9 cellular contexts compared by ENCODE assay signal in genomic region chr7:149414745-149415390, GRCh38. TPM values are rescaled to one million over a fixed set of nuclear protein-coding genes. Genes with fewer than 3 reads are reported as not detected.
DNase-seq lines count a peak whose midpoint lies in the region; ATAC-seq, FAIRE-seq and TF ChIP-seq lines count a peak whose summit lies in the region.
"Had no signal": no experiment of that assay in that cellular context is flagged by ENCODE, and none has a peak within 500 bp of the region (broad histone marks: within the 10 kb centered on the region; RNA-seq: fewer than 3 reads in every experiment).

No MANE protein-coding gene starts in this region.

- in situ Hi-C loops in KBM-7 (cut with MboI; ENCODE audit: low pct_unique_long_range_greater_than_20kb, low sequenced_read_pairs), result no loop called here

- no peak for FAIRE-seq in kidney (lab: Jason Lieb, UNC)

- H3K36me3 ChIP-seq in kidney (ENCODE audit: control insufficient read depth in 1 of 2, insufficient read depth in 2 of 2, low read length in 2 of 2) (no peaks in the 10 kb centered on the region), OCI-LY7 (ENCODE audit: insufficient read depth, low read length) (no peaks in the 10 kb centered on the region)

- H3K9me2 ChIP-seq in OCI-LY7 (ENCODE audit: insufficient read depth, low read length), result no peaks in the 10 kb centered on the region

- CTCF ChIA-PET in activated CD4-positive, alpha-beta memory T cell treated with anti-CD3 and anti-CD28 coated beads for 36 hours (lab: Charles Lee), result interaction anchor here (0.6 to 2.9 kb wide), 2 partner anchors 8 to 68 kb away, joined by 3 to 12 read pairs; no protein-coding TSS in a partner anchor
- CTCF ChIA-PET in activated CD4-positive, alpha-beta memory T cell treated with anti-CD3 and anti-CD28 coated beads, Interleukin-2, amount 10 ng/mL, durations not matched to agents 7 days and 5 days (lab: Charles Lee), result interaction anchor here (1.5 kb wide), 1 partner anchor 8 kb away, joined by 5 read pairs; no protein-coding TSS in a partner anchor
- CTCF ChIA-PET in OCI-LY7 (lab: Charles Lee; ENCODE audit: unreplicated experiment), result no interaction called here

- H3K4me3 Mint-ChIP-seq in activated CD4-positive, alpha-beta memory T cell treated with anti-CD3 and anti-CD28 coated beads for 36 hours, result peak overlapping the region; percentile 5
- no peak overlapping the region for H3K4me3 Mint-ChIP-seq in activated CD4-positive, alpha-beta memory T cell treated with anti-CD3 and anti-CD28 coated beads, Interleukin-2, amount 10 ng/mL, durations not matched to agents 7 days and 5 days
- peak overlapping the region; percentile 57 for H3K4me3 Mint-ChIP-seq in central memory CD8-positive, alpha-beta T cell

- peaks cover 30% of the 10 kb centered on the region for H3K27me3 Mint-ChIP-seq in activated CD4-positive, alpha-beta memory T cell treated with anti-CD3 and anti-CD28 coated beads for 36 hours
- peaks cover 33% of the 10 kb centered on the region for H3K27me3 Mint-ChIP-seq in activated CD4-positive, alpha-beta memory T cell treated with anti-CD3 and anti-CD28 coated beads, Interleukin-2, amount 10 ng/mL, durations not matched to agents 7 days and 5 days
- peaks cover 57% of the 10 kb centered on the region for H3K27me3 Mint-ChIP-seq in central memory CD8-positive, alpha-beta T cell

- POLR2A ChIA-PET in activated CD4-positive, alpha-beta memory T cell treated with anti-CD3 and anti-CD28 coated beads for 36 hours (lab: Charles Lee), result no interaction called here
- POLR2A ChIA-PET in activated CD4-positive, alpha-beta memory T cell treated with anti-CD3 and anti-CD28 coated beads, Interleukin-2, amount 10 ng/mL, durations not matched to agents 7 days and 5 days (lab: Charles Lee), result no interaction called here
- POLR2A ChIA-PET in OCI-LY7 (lab: Charles Lee), result no interaction called here

- TF ChIP-seq CTCF in kidney (IDR thresholded peaks at IDR 0.05; ENCODE audit: borderline replicate concordance, extremely low read depth, insufficient read depth) (no peak), OCI-LY7 (conservative IDR thresholded peaks at IDR 0.05; ENCODE audit: low read length) (no peak)

- H3K79me2 ChIP-seq in OCI-LY7 (ENCODE audit: insufficient read depth, low read depth, low read length), result no peaks in the 10 kb centered on the region

- H3K9me3 Mint-ChIP-seq in activated CD4-positive, alpha-beta memory T cell treated with anti-CD3 and anti-CD28 coated beads for 36 hours, result no peaks in the 10 kb centered on the region
- no peaks in the 10 kb centered on the region for H3K9me3 Mint-ChIP-seq in activated CD4-positive, alpha-beta memory T cell treated with anti-CD3 and anti-CD28 coated beads, Interleukin-2, amount 10 ng/mL, durations not matched to agents 7 days and 5 days
- no peaks in the 10 kb centered on the region for H3K9me3 Mint-ChIP-seq in central memory CD8-positive, alpha-beta T cell

- H3K4me1 ChIP-seq in kidney (ENCODE audit: control insufficient read depth in 1 of 2, insufficient read depth in 1 of 2, low read depth in 1 of 2, low read length in 2 of 2), result peaks cover 0 to 2% of the 10 kb centered on the region in 2 donors
- H3K4me1 ChIP-seq in OCI-LY7 (ENCODE audit: insufficient read depth, low read length, poor library complexity, severe bottlenecking), result no peaks in the 10 kb centered on the region

- intact Hi-C loops in activated CD4-positive, alpha-beta memory T cell treated with anti-CD3 and anti-CD28 coated beads for 36 hours (cut with micrococcal nuclease), result no loop called here
- intact Hi-C loops in kidney (cut with DNase I) (no loop called here), OCI-LY7 (cut with micrococcal nuclease; ENCODE audit: unreplicated experiment) (no loop called here)

- DNase-seq in activated CD4-positive, alpha-beta memory T cell treated with anti-CD3 and anti-CD28 coated beads for 36 hours, result peak; percentile 53
- DNase-seq in activated CD4-positive, alpha-beta memory T cell treated with anti-CD3 and anti-CD28 coated beads, Interleukin-2, amount 10 ng/mL, durations not matched to agents 7 days and 5 days, result no peak
- DNase-seq in central memory CD8-positive, alpha-beta T cell (ENCODE audit: low spot score in 2 of 2), result peak in 1 of 2 donors; percentile 25
- DNase-seq in kidney, result peak; percentile 82
- peak; percentile 74 for DNase-seq in stimulated activated CD4-positive, alpha-beta T cell treated with anti-CD3 and anti-CD28 coated beads, Interleukin-1b, Interleukin-23, amount 100 ng/mL, for 48 hours
- DNase-seq in KBM-7, result no peak
- no peak for DNase-seq in DMS79 treated with DMSO at 0.1 percent for 48 hours (lab: John Stamatoyannopoulos, UW)
- no peak for DNase-seq in OCI-LY7 (ENCODE audit: low spot score)

- no peak overlapping the region for H3K27ac Mint-ChIP-seq in activated CD4-positive, alpha-beta memory T cell treated with anti-CD3 and anti-CD28 coated beads for 36 hours
- H3K27ac Mint-ChIP-seq in activated CD4-positive, alpha-beta memory T cell treated with anti-CD3 and anti-CD28 coated beads, Interleukin-2, amount 10 ng/mL, durations not matched to agents 7 days and 5 days, result no peak overlapping the region
- peak overlapping the region; percentile 8 for H3K27ac Mint-ChIP-seq in central memory CD8-positive, alpha-beta T cell (ENCODE audit: low read depth)

- no TSS peak for BruUV-seq in OCI-LY7 (replicated peaks; lab: Mats Ljungman, UMichigan)

- H3K27ac ChIP-seq in kidney (ENCODE audit: low read depth in 2 of 2, low read length in 2 of 2), result no peak overlapping the region
- H3K27ac ChIP-seq in OCI-LY7 (ENCODE audit: low read depth, low read length, poor library complexity, severe bottlenecking), result no peak overlapping the region
- H3K27ac ChIP-seq: 22Rv1 had no signal

- no peak overlapping the region for H3K4me2 ChIP-seq in OCI-LY7 (ENCODE audit: low read length)

- H3K4me1 Mint-ChIP-seq in activated CD4-positive, alpha-beta memory T cell treated with anti-CD3 and anti-CD28 coated beads for 36 hours (ENCODE audit: low read depth), result peaks cover 5% of the 10 kb centered on the region
- H3K4me1 Mint-ChIP-seq in activated CD4-positive, alpha-beta memory T cell treated with anti-CD3 and anti-CD28 coated beads, Interleukin-2, amount 10 ng/mL, durations not matched to agents 7 days and 5 days, result peaks cover 8% of the 10 kb centered on the region
- H3K4me1 Mint-ChIP-seq in central memory CD8-positive, alpha-beta T cell, result no peaks in the 10 kb centered on the region

- no peaks in the 10 kb centered on the region for H4K20me1 ChIP-seq in OCI-LY7 (ENCODE audit: insufficient read depth, low read length)

- peak overlapping the region; percentile 53 to 58 for H3K4me3 ChIP-seq in kidney (ENCODE audit: low read length in 2 of 2)
- H3K4me3 ChIP-seq in OCI-LY7 (ENCODE audit: low read depth, low read length, poor library complexity, severe bottlenecking), result no peak overlapping the region

- no peaks in the 10 kb centered on the region for H3K36me3 Mint-ChIP-seq in activated CD4-positive, alpha-beta memory T cell treated with anti-CD3 and anti-CD28 coated beads for 36 hours
- H3K36me3 Mint-ChIP-seq in activated CD4-positive, alpha-beta memory T cell treated with anti-CD3 and anti-CD28 coated beads, Interleukin-2, amount 10 ng/mL, durations not matched to agents 7 days and 5 days (ENCODE audit: low read depth), result no peaks in the 10 kb centered on the region
- H3K36me3 Mint-ChIP-seq in central memory CD8-positive, alpha-beta T cell (ENCODE audit: insufficient read depth), result peaks cover 4% of the 10 kb centered on the region

- H3K9me3 ChIP-seq in kidney (ENCODE audit: control insufficient read depth in 1 of 2, low read length in 2 of 2), result no peaks in the 10 kb centered on the region
- H3K9me3 ChIP-seq in OCI-LY7 (ENCODE audit: low read length), result no peaks in the 10 kb centered on the region

- peak overlapping the region in 1 of 2 donors; percentile 0 for H3K9ac ChIP-seq in kidney (ENCODE audit: low read length in 2 of 2)

- H2AFZ ChIP-seq in OCI-LY7 (ENCODE audit: low read length), result no peak overlapping the region

- peak; percentile 36 for ATAC-seq in central memory CD8-positive, alpha-beta T cell (replicated peaks; ENCODE audit: extremely low read depth, poor library complexity, severe bottlenecking)

RNA-seq across cellular contexts. Expression of gene ZNF777, which starts 46.0 kb away (rescaled TPM):
- 10 to 100 TPM; 10.1 to 11.4 TPM for total RNA-seq in activated CD4-positive, alpha-beta memory T cell treated with anti-CD3 and anti-CD28 coated beads for 36 hours
- total RNA-seq in activated CD4-positive, alpha-beta memory T cell treated with anti-CD3 and anti-CD28 coated beads, Interleukin-2, amount 10 ng/mL, durations not matched to agents 7 days and 5 days, result 10 to 100 TPM; 11.7 to 11.8 TPM
- total RNA-seq in kidney, result 12.9 TPM
- polyA plus RNA-seq in kidney (ENCODE audit: insufficient read depth, low read depth, low replicate concordance), result 8.2 TPM
- total RNA-seq in OCI-LY7 (2014; rRNA removed; shearing (Covaris generic)), result 5.2 and 6.2 TPM in 2 replicates
- 9.5 and 10.4 TPM in 2 replicates for total RNA-seq in OCI-LY7 (2022)

Comparison
In these comparisons a context has a peak if more than half of its experiments do, and no peak if none do; other contexts are left out.
1. DNase-seq: peak in activated CD4-positive, alpha-beta memory T cell treated with anti-CD3 and anti-CD28 coated beads for 36 hours (single experiment), kidney (single experiment) and stimulated activated CD4-positive, alpha-beta T cell treated with anti-CD3 and anti-CD28 coated beads, Interleukin-1b, Interleukin-23, amount 100 ng/mL, for 48 hours (single experiment); none in activated CD4-positive, alpha-beta memory T cell treated with anti-CD3 and anti-CD28 coated beads, Interleukin-2, amount 10 ng/mL, durations not matched to agents 7 days and 5 days (single experiment), KBM-7 (single experiment), DMS79 treated with DMSO at 0.1 percent for 48 hours (single experiment) and OCI-LY7 (single experiment).